16 cellular contexts compared by ENCODE assay signal in genomic region chr6:20463396-20463795, GRCh38.
DNase-seq lines count a peak whose midpoint lies in the region; ATAC-seq and TF ChIP-seq lines count a peak whose summit lies in the region.
"Had no signal": no experiment of that assay in that cellular context is flagged by ENCODE, and none has a peak within 500 bp of the region (broad histone marks: within the 10 kb centered on the region; RNA-seq: fewer than 3 reads in every experiment).

No MANE protein-coding gene starts in this region.

- H3K4me1 ChIP-seq in SK-N-SH (ENCODE audit: control insufficient read depth in 1 of 2, insufficient read depth in 2 of 2, low read depth in 1 of 2, low read length in 1 of 2): no peaks in the 10 kb centered on the region; a peak in 1 of 4 replicates
- H3K4me1 ChIP-seq: gastroesophageal sphincter had no signal

- DNase-seq in central memory CD8-positive, alpha-beta T cell (ENCODE audit: low spot score in 2 of 2): no peak
- DNase-seq in SK-N-SH (no peak), OCI-M2 (lab: John Stamatoyannopoulos, UW; ENCODE audit: unreplicated experiment) (no peak), dorsolateral prefrontal cortex (no peak), NCI-H1436 (lab: John Stamatoyannopoulos, UW) (no peak)
- DNase-seq: dermis blood vessel endothelial cell, GOT3, kidney glomerular epithelial cell, NCI-H2029 treated with DMSO at 0.1 percent for 48 hours, T-helper 17 cell, trophoblast cell had no signal

- H3K9me3 Mint-ChIP-seq in central memory CD8-positive, alpha-beta T cell: peaks cover 5% of the 10 kb centered on the region

- no peak overlapping the region for H3K9ac ChIP-seq in SK-N-SH

- POLR2A ChIA-PET in SK-N-SH (lab: Yijun Ruan, JAX): no interaction called here

- H3K4me3 Mint-ChIP-seq in central memory CD8-positive, alpha-beta T cell: no peak overlapping the region
- H3K4me3 Mint-ChIP-seq: T-helper 17 cell had no signal

- H3K27ac ChIP-seq in SK-N-SH (ENCODE audit: low read depth in 2 of 2, low read length in 1 of 2): no peak overlapping the region
- no peak overlapping the region for H3K27ac ChIP-seq in dorsolateral prefrontal cortex
- H3K27ac ChIP-seq: gastroesophageal sphincter, skin epidermis had no signal

- ATAC-seq in GM18505 (IDR thresholded peaks at IDR 0.05; ENCODE audit: unreplicated experiment): peak; percentile 55
- ATAC-seq in GM21367 (IDR thresholded peaks at IDR 0.05; ENCODE audit: unreplicated experiment): peak; percentile 49
- peak; percentile 38 for ATAC-seq in HG02938 (IDR thresholded peaks at IDR 0.05; ENCODE audit: unreplicated experiment)
- no peak for ATAC-seq in central memory CD8-positive, alpha-beta T cell (replicated peaks; ENCODE audit: extremely low read depth, poor library complexity, severe bottlenecking)
- ATAC-seq: gastroesophageal sphincter, T-helper 17 cell had no signal

- no peak for TF ChIP-seq POLR2A in GM18505 (IDR thresholded peaks at IDR 0.05; ENCODE audit: borderline replicate concordance, extremely low read depth, insufficient read depth, insufficient read length)

- intact Hi-C loops in dorsolateral prefrontal cortex (cut with DNase I): no loop called here

- H3F3A ChIP-seq in SK-N-SH (replicated peaks; ENCODE audit: insufficient read depth): no peaks in the 10 kb centered on the region

- no peak overlapping the region for H2AFZ ChIP-seq in SK-N-SH (ENCODE audit: low read depth)

- CTCF ChIA-PET in SK-N-SH (lab: Yijun Ruan, JAX): no interaction called here

- no peaks in the 10 kb centered on the region for H3K9me3 ChIP-seq in SK-N-SH
- H3K9me3 ChIP-seq: gastroesophageal sphincter had no signal

- H3K9me2 ChIP-seq in SK-N-SH: no peaks in the 10 kb centered on the region

- H3K27me3 Mint-ChIP-seq in central memory CD8-positive, alpha-beta T cell: no peaks in the 10 kb centered on the region
- H3K27me3 Mint-ChIP-seq: T-helper 17 cell had no signal

- peaks cover 10 to 28% of the 10 kb centered on the region in 2 experiments for H3K36me3 ChIP-seq in SK-N-SH (replicated peaks in 1 of 2; ENCODE audit: control insufficient read depth in 1 of 2, insufficient read depth in 2 of 2, low read length in 1 of 2)

- H3K36me3 Mint-ChIP-seq in central memory CD8-positive, alpha-beta T cell (ENCODE audit: insufficient read depth): peaks cover 5% of the 10 kb centered on the region

- no peak for TF ChIP-seq RAD21 in SK-N-SH (IDR thresholded peaks at IDR 0.05; ENCODE audit: low read length)

- H3K4me2 ChIP-seq in SK-N-SH: no peak overlapping the region

- H3K79me2 ChIP-seq in SK-N-SH (ENCODE audit: insufficient read depth): peaks cover 97% of the 10 kb centered on the region

- TF ChIP-seq EP300 in SK-N-SH (IDR thresholded peaks at IDR 0.05; ENCODE audit: borderline replicate concordance in 1 of 2, low read depth in 1 of 2, low read length in 1 of 2): no peak

- peak overlapping the region; percentile 26 for H3K27ac Mint-ChIP-seq in central memory CD8-positive, alpha-beta T cell (ENCODE audit: low read depth)
- H3K27ac Mint-ChIP-seq: T-helper 17 cell had no signal

- H4K20me1 ChIP-seq in SK-N-SH (ENCODE audit: insufficient read depth): peaks cover 52% of the 10 kb centered on the region

- peaks cover 69% of the 10 kb centered on the region for H3K4me1 Mint-ChIP-seq in central memory CD8-positive, alpha-beta T cell

- H3K4me3 ChIP-seq in SK-N-SH (ENCODE audit: low read depth in 2 of 2, low read length in 1 of 2) (no peak overlapping the region), dorsolateral prefrontal cortex (no peak overlapping the region)
- H3K4me3 ChIP-seq: gastroesophageal sphincter, skin epidermis had no signal

- 95% methylated on average over 5 of the region's 5 CpGs for WGBS in SK-N-SH (ENCODE audit: low lambda C conversion rate)

- no peak for TF ChIP-seq CTCF in SK-N-SH (IDR thresholded peaks at IDR 0.05)
- TF ChIP-seq CTCF in dorsolateral prefrontal cortex (IDR thresholded peaks at IDR 0.05 in 54 of 56, conservative IDR thresholded peaks at IDR 0.05 in 2 of 56; ENCODE audit: low read depth in 1 of 56, partially characterized antibody in 56 of 56): no peak

- no peaks in the 10 kb centered on the region for H3K27me3 ChIP-seq in SK-N-SH (ENCODE audit: insufficient read depth)
- no peaks in the 10 kb centered on the region for H3K27me3 ChIP-seq in dorsolateral prefrontal cortex
- H3K27me3 ChIP-seq: gastroesophageal sphincter had no signal

TF ChIP-seq in SK-N-SH, 30 proteins besides CTCF, POLR2A, EP300 and RAD21:
- no peak for TF ChIP-seq FOXM1 (IDR thresholded peaks at IDR 0.05; ENCODE audit: low read depth)
